Comparison of ENCODE assay signal across 5 cellular contexts in genomic region chr13:85412448-85412847, GRCh38.
"Had no signal": no experiment of that assay in that cellular context is flagged by ENCODE, and none has a peak within 500 bp of the region (broad histone marks: within the 10 kb centered on the region; RNA-seq: fewer than 3 reads in every experiment).

No MANE protein-coding gene starts in this region.

- H3K4me3 Mint-ChIP-seq: H9 had no signal

- DNase-seq: GOT3, H9, HCEC 1CT, IMR-90 had no signal

- H3K9me3 Mint-ChIP-seq: H9 had no signal

- H3K4me3 ChIP-seq: K562 had no signal

- ATAC-seq: K562 had no signal
